9 cellular contexts compared by ENCODE assay signal in the genomic region with DNA sequence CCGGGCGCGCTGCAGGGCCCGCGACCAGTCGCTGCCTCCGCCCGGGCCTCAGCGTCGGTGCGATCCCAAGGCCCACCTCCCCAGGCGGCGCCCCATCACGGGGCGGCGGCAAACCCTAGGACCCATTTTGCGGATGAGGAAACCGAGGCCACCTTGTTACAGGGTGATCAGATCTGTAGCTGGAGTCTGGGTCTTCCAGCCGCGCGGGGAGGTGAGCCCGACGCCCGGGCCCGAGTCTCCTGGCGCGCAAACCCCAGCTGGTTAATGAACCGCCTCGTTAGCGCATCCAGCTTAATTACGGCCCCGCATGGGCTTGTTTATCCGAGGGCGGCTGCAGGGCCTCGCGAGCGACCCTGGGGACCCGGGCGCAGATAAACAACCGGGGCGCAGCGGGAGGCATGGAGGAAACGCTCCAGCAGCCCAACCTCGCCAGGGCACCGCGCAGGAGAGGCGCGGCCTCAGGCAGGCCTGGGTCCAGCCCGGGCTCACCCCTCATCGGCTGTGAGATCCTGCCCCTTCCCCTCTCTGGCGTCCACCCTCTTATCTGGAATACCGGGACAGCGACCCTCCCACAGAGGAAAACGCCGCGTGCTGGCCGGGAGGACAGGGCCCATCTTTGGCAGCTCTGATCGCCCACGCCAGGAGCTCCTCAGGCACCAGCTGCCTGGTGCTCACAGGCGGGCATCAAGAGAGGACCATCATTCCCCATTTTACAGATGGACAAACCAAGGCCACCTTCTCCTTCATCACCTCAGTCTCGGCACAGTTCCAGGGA. TPM values are rescaled to one million over a fixed set of nuclear protein-coding genes. Genes with fewer than 3 reads are reported as not detected.
DNase-seq lines count a peak whose midpoint lies in the region; ATAC-seq and TF ChIP-seq lines count a peak whose summit lies in the region.
"Had no signal": no experiment of that assay in that cellular context is flagged by ENCODE, and none has a peak within 500 bp of the region (broad histone marks: within the 10 kb centered on the region; RNA-seq: fewer than 3 reads in every experiment).

No MANE protein-coding gene starts in this region.

- no peak overlapping the region for H3K27ac Mint-ChIP-seq in glutamatergic neuron (ENCODE audit: unreplicated experiment)

- POLR2A ChIA-PET in RWPE1 (lab: Yijun Ruan, JAX; ENCODE audit: low non-redundant PET): interaction anchor here (0.6 to 0.7 kb wide), 2 partner anchors 8 to 184 kb away, joined by 3 to 10 read pairs; a partner anchor contains a TSS

- no peak for ATAC-seq in gastrocnemius medialis
- ATAC-seq in GM19324 (IDR thresholded peaks at IDR 0.05; ENCODE audit: low FRiP score, unreplicated experiment): no peak

- H3K4me3 ChIP-seq in gastrocnemius medialis (peak overlapping the region; percentile 3 to 41 (median 22)), BE2C (ENCODE audit: low read depth, low read length) (no peak overlapping the region)

- H3K36me3 ChIP-seq in gastrocnemius medialis: peaks cover 0 to 22% of the 10 kb centered on the region in 2 donors
- peaks cover 14% of the 10 kb centered on the region for H3K36me3 ChIP-seq in BE2C

- intact Hi-C loops in gastrocnemius medialis (cut with DNase I; ENCODE audit: low total_unique reads): loop anchor here (1.0 kb wide), 1 partner anchor 147 kb away; no protein-coding TSS in a partner anchor

- TF ChIP-seq CTCF in RWPE1 (conservative IDR thresholded peaks at IDR 0.05; ENCODE audit: low read depth) (peak; percentile 54; the same call in 1 of the 2 replicates), glutamatergic neuron (IDR thresholded peaks at IDR 0.05; ENCODE audit: partially characterized antibody, unreplicated experiment) (peak; percentile 54), gastrocnemius medialis (IDR thresholded peaks at IDR 0.05 in 4 of 5, conservative IDR thresholded peaks at IDR 0.05 in 1 of 5) (peak in 3 of 5 experiments; percentile 14 to 48 (median 40)), BE2C (IDR thresholded peaks at IDR 0.05; ENCODE audit: low read depth, low read length) (no peak)

- no peak for TF ChIP-seq POLR2A in gastrocnemius medialis (IDR thresholded peaks at IDR 0.05)

- H3K4me3 Mint-ChIP-seq in glutamatergic neuron (ENCODE audit: unreplicated experiment): no peak overlapping the region

- peaks cover 18 to 23% of the 10 kb centered on the region in 2 donors for H3K4me1 ChIP-seq in gastrocnemius medialis
- H3K4me1 ChIP-seq in BE2C: peaks cover 5% of the 10 kb centered on the region

- peaks cover 2% of the 10 kb centered on the region for H3K9me3 Mint-ChIP-seq in glutamatergic neuron (ENCODE audit: unreplicated experiment)

- peaks cover 7% of the 10 kb centered on the region for H3K4me1 Mint-ChIP-seq in glutamatergic neuron (ENCODE audit: low read depth, unreplicated experiment)

- H3K36me3 Mint-ChIP-seq in glutamatergic neuron (ENCODE audit: unreplicated experiment): no peaks in the 10 kb centered on the region

- no peaks in the 10 kb centered on the region for H3K9me3 ChIP-seq in gastrocnemius medialis
- no peaks in the 10 kb centered on the region for H3K9me3 ChIP-seq in BE2C

- CTCF ChIA-PET in RWPE1 (lab: Yijun Ruan, JAX): interaction anchor here (0.6 to 5.1 kb wide), 16 partner anchors 10 to 206 kb away, joined by 3 to 45 read pairs (median 4); a partner anchor contains a TSS

- DNase-seq in D341Med (ENCODE audit: low spot score): peak; percentile 67
- DNase-seq in RWPE1 (ENCODE audit: low spot score): no peak
- peak; percentile 43 for DNase-seq in glutamatergic neuron
- DNase-seq in gastrocnemius medialis: no peak
- DNase-seq in BE2C: no peak
- DNase-seq in OCI-M1 (lab: John Stamatoyannopoulos, UW): no peak
- no peak for DNase-seq in NCI-H187 treated with DMSO at 0.1 percent for 48 hours (lab: John Stamatoyannopoulos, UW)
- DNase-seq: NCI-H446 treated with DMSO at 0.1 percent for 48 hours had no signal

- in situ Hi-C loops in gastrocnemius medialis (cut with MboI; ENCODE audit: low sequenced_read_pairs in 4 of 4): loop anchor here in 2 of 4 donors (5.0 kb wide), 1 partner anchor 146 kb away; no protein-coding TSS in a partner anchor

- no peaks in the 10 kb centered on the region for H3K27me3 ChIP-seq in gastrocnemius medialis
- H3K27me3 ChIP-seq in BE2C: no peaks in the 10 kb centered on the region

- H3K27me3 Mint-ChIP-seq in glutamatergic neuron (ENCODE audit: unreplicated experiment): peaks cover 13% of the 10 kb centered on the region

- H3K27ac ChIP-seq in RWPE1: no peak overlapping the region
- peak overlapping the region in 2 of 4 donors; percentile 39 to 46 for H3K27ac ChIP-seq in gastrocnemius medialis

RNA-seq across cellular contexts. Expression of a gene that starts 14.7 kb away (rescaled TPM):
- total RNA-seq in glutamatergic neuron (ENCODE audit: unreplicated experiment): 126 TPM
- 10 to 100 TPM; 48.0 to 70.3 (median 59.5) TPM for total RNA-seq in gastrocnemius medialis
- 208 TPM for polyA plus RNA-seq in BE2C (2012; ENCODE audit: insufficient read depth, insufficient read length, low read depth)

RNA-seq across cellular contexts. Expression of a gene that starts 26.5 kb away (rescaled TPM):
- total RNA-seq in glutamatergic neuron (ENCODE audit: unreplicated experiment): 289 TPM
- total RNA-seq in gastrocnemius medialis: 1,000 to 10,000 TPM in 2 of 4 donors, 100 to 1,000 TPM in 2; 812 to 1,326 (median 983) TPM
- 1,092 TPM for polyA plus RNA-seq in BE2C (2012; ENCODE audit: insufficient read depth, insufficient read length, low read depth)

RNA-seq across cellular contexts. Expression of a gene that starts 34.8 kb away (rescaled TPM):
- total RNA-seq in glutamatergic neuron (ENCODE audit: unreplicated experiment) (3.7 TPM), gastrocnemius medialis (not detected)
- 4.3 TPM for polyA plus RNA-seq in BE2C (2012; ENCODE audit: insufficient read depth, insufficient read length, low read depth)

Comparison
In these comparisons a context has a peak if more than half of its experiments do, and no peak if none do; other contexts are left out.
1. DNase-seq: peak in D341Med (single experiment) and glutamatergic neuron (single experiment); none in RWPE1 (single experiment), gastrocnemius medialis (0 of 2), BE2C (single experiment), OCI-M1 (single experiment) and NCI-H187 treated with DMSO at 0.1 percent for 48 hours (single experiment).